In genomic region chr17:13474073-13474800, GRCh38 we compare ENCODE assay signal across 19 cellular contexts.
DNase-seq lines count a peak whose midpoint lies in the region; ATAC-seq and TF ChIP-seq lines count a peak whose summit lies in the region.
"Had no signal": no experiment of that assay in that cellular context is flagged by ENCODE, and none has a peak within 500 bp of the region (broad histone marks: within the 10 kb centered on the region; RNA-seq: fewer than 3 reads in every experiment).

No MANE protein-coding gene starts in this region.

- H3K9me3 Mint-ChIP-seq in nephron progenitor cell = peaks cover 13% of the 10 kb centered on the region

- TF ChIP-seq POLR2A in tibial nerve (IDR thresholded peaks at IDR 0.05) = no peak

- ATAC-seq in GM21360 (IDR thresholded peaks at IDR 0.05; ENCODE audit: unreplicated experiment) (no peak), GM18870 (IDR thresholded peaks at IDR 0.05; ENCODE audit: unreplicated experiment) (no peak)
- ATAC-seq: GM23338 had no signal

- no peaks in the 10 kb centered on the region for H3K27me3 ChIP-seq in tibial nerve

- no peak overlapping the region for H3K27ac ChIP-seq in tibial nerve
- H3K27ac ChIP-seq: KMS-11 had no signal

- TF ChIP-seq CTCF in nephron progenitor cell (IDR thresholded peaks at IDR 0.05) = no peak
- TF ChIP-seq CTCF in tibial nerve (IDR thresholded peaks at IDR 0.05) = no peak

- no peaks in the 10 kb centered on the region for H3K27me3 Mint-ChIP-seq in nephron progenitor cell (ENCODE audit: low read depth, poor library complexity)

- H3K4me1 ChIP-seq in tibial nerve = peaks cover 0 to 4% (median 0%) of the 10 kb centered on the region in 4 donors

- no peak for TF ChIP-seq EP300 in tibial nerve (IDR thresholded peaks at IDR 0.05)

- no peaks in the 10 kb centered on the region for H3K36me3 ChIP-seq in tibial nerve

- H3K36me3 Mint-ChIP-seq in nephron progenitor cell (ENCODE audit: low read depth) = peaks cover 9% of the 10 kb centered on the region

- DNase-seq in HCEC 1CT (peak; percentile 11), M059J (ENCODE audit: low read depth) (peak; percentile 58), brain pericyte (ENCODE audit: low read depth, low spot score) (peak; percentile 34), nephron progenitor cell (no peak), NCI-H510A (lab: John Stamatoyannopoulos, UW) (no peak), tibial nerve (ENCODE audit: low spot score in 2 of 2) (no peak)
- DNase-seq: DMS 273 treated with DMSO at 0.1 percent for 48 hours, DND-41, NCI-H1417 treated with DMSO at 0.1 percent for 48 hours, NCI-H2029 treated with DMSO at 0.1 percent for 48 hours, NCI-H2171, NCI-H446 treated with DMSO at 0.1 percent for 48 hours, NCI-H774, SHP77, SK-N-SH had no signal

- H3K4me1 Mint-ChIP-seq in nephron progenitor cell = peaks cover 39% of the 10 kb centered on the region
- H3K4me1 Mint-ChIP-seq: GM23338 had no signal

- H3K27ac Mint-ChIP-seq in nephron progenitor cell = peak overlapping the region; percentile 38
- H3K27ac Mint-ChIP-seq: GM23338 had no signal

- no peak overlapping the region for H3K4me3 ChIP-seq in tibial nerve
- H3K4me3 ChIP-seq: GM23338 had no signal

- no peaks in the 10 kb centered on the region for H3K9me3 ChIP-seq in tibial nerve
- H3K9me3 ChIP-seq: SK-N-SH had no signal

- WGBS in tibial nerve, 2 donors = 67 to 69% methylated on average over 10 of the region's 10 CpGs

- H3K4me3 Mint-ChIP-seq in nephron progenitor cell = no peak overlapping the region
- H3K4me3 Mint-ChIP-seq: GM23338 had no signal

Comparison
In these comparisons a context has a peak if more than half of its experiments do, and no peak if none do; other contexts are left out.
1. DNase-seq: peak in HCEC 1CT (single experiment), M059J (single experiment) and brain pericyte (single experiment); none in nephron progenitor cell (single experiment), NCI-H510A (single experiment) and tibial nerve (0 of 2).